Comparison of ENCODE assay signal across 2 cellular contexts in genomic region chr3:12655701-12656100, GRCh38.
TF ChIP-seq lines count a peak whose summit lies in the region.

No MANE protein-coding gene starts in this region.

TF ChIP-seq in GM12891, 5 proteins besides CTCF, POLR2A, EP300 and RAD21:
- TF ChIP-seq POU2F2 (IDR thresholded peaks at IDR 0.05; ENCODE audit: low read depth, low read length) (no peak), SPI1 (IDR thresholded peaks at IDR 0.05; ENCODE audit: low read depth, low read length) (peak; percentile 46)

TF ChIP-seq in K562, 482 proteins besides CTCF, POLR2A, EP300 and RAD21:
- TF ChIP-seq TRIM28 (IDR thresholded peaks at IDR 0.05): no peak
- TF ChIP-seq ETV5 (CRISPR knock-in tag; IDR thresholded peaks at IDR 0.05; ENCODE audit: low read depth): no peak
- TF ChIP-seq KAT7 (CRISPR knock-in tag; IDR thresholded peaks at IDR 0.05; ENCODE audit: borderline replicate concordance): no peak
- no peak for TF ChIP-seq TAF7 (tag; IDR thresholded peaks at IDR 0.05)
- TF ChIP-seq EGR1 (conservative IDR thresholded peaks at IDR 0.05): peak; percentile 56; the same call in 1 of the 2 replicates
- TF ChIP-seq TOE1 (IDR thresholded peaks at IDR 0.05; ENCODE audit: borderline replicate concordance): no peak
- no peak for TF ChIP-seq TOE1 (CRISPR knock-in tag; IDR thresholded peaks at IDR 0.05; ENCODE audit: borderline replicate concordance, low read depth)
- TF ChIP-seq GMEB1 (CRISPR knock-in tag; IDR thresholded peaks at IDR 0.05): no peak
- TF ChIP-seq NCOR1 (IDR thresholded peaks at IDR 0.05): no peak
- TF ChIP-seq ESRRA (IDR thresholded peaks at IDR 0.05; ENCODE audit: borderline replicate concordance, low read depth): no peak
- no peak for TF ChIP-seq NFIC (IDR thresholded peaks at IDR 0.05)
- no peak for TF ChIP-seq KDM2B (CRISPR knock-in tag; IDR thresholded peaks at IDR 0.05)
- TF ChIP-seq SNAPC5 (CRISPR knock-in tag; IDR thresholded peaks at IDR 0.05): no peak
- TF ChIP-seq ZNF316 (IDR thresholded peaks at IDR 0.05): 0 out of 2 replicates have a peak, but pooled peaks have one; percentile 21
- TF ChIP-seq FOXJ2 (tag; IDR thresholded peaks at IDR 0.05): no peak
- TF ChIP-seq CHD1 (IDR thresholded peaks at IDR 0.05; ENCODE audit: low read length): no peak
